In the genomic region with DNA sequence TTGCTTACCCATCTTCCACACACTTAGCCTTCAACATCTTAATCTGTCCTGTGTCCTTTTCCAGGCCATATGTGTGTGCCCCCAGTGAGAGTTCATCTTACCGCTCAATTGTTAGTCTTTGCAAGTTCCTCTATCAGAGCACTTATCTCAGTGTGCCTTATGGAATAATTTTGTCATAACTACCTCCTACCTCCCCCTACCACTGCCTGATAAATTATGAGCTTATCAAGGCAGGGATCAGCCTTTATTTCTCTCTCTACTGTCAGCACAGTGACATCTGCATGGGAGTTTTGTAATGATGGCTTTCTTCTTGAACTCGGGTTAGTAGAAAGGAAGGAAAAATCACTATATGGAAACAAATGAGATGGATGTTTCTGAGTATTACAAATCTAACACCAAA, we compare ENCODE assay signal across 14 cellular contexts.
"Had no signal": no experiment of that assay in that cellular context is flagged by ENCODE, and none has a peak within 500 bp of the region (broad histone marks: within the 10 kb centered on the region; RNA-seq: fewer than 3 reads in every experiment).

No MANE protein-coding gene starts in this region.

- H3K9me3 ChIP-seq: gastrocnemius medialis, heart left ventricle, psoas muscle, right lobe of liver, stomach had no signal

- H3K4me1 ChIP-seq: gastrocnemius medialis, heart left ventricle, psoas muscle, right lobe of liver, stomach had no signal

- H3K4me3 ChIP-seq: gastrocnemius medialis, heart left ventricle, lung, psoas muscle, right lobe of liver, smooth muscle cell, stomach had no signal

- DNase-seq: activated CD8-positive, alpha-beta memory T cell treated with anti-CD3 and anti-CD28 coated beads, Interleukin-2, amount 50 U/mL, for 48 hours; activated effector memory CD4-positive, alpha-beta T cell treated with Interleukin-2 at 50 U/mL for 16 hours; gastrocnemius medialis; heart left ventricle; midbrain; psoas muscle; right lobe of liver; SHP77; stimulated activated CD4-positive, alpha-beta T cell treated with anti-CD3 and anti-CD28 coated beads, Interleukin-4, amount 100 ng/mL, for 4 hours; stimulated activated CD8-positive, alpha-beta memory T cell treated with anti-CD3 and anti-CD28 coated beads, Interleukin-4, amount 100 ng/mL, for 48 hours; stomach had no signal

- H3K27ac ChIP-seq: gastrocnemius medialis, heart left ventricle, psoas muscle, right lobe of liver, stomach had no signal

- ATAC-seq: activated CD4-positive, CD25-positive, alpha-beta regulatory T cell treated with anti-CD3 and anti-CD28 coated beads, Interleukin-2, amount 50 U/mL, for 24 hours; gastrocnemius medialis; heart left ventricle; psoas muscle; right lobe of liver had no signal

- H3K4me2 ChIP-seq: smooth muscle cell had no signal
